Comparison of ENCODE assay signal across 1 cellular context in genomic region chr4:171891038-171891437, GRCh38.
TF ChIP-seq lines count a peak whose summit lies in the region.

No MANE protein-coding gene starts in this region.

TF ChIP-seq in GM23338, 12 proteins besides CTCF, POLR2A, EP300 and RAD21 (continued from another document):
- TF ChIP-seq ZNF462 (CRISPR knock-in tag; IDR thresholded peaks at IDR 0.05) (no peak), ZNF331 (CRISPR knock-in tag; IDR thresholded peaks at IDR 0.05; ENCODE audit: low read depth) (no peak), NANOG (IDR thresholded peaks at IDR 0.05; ENCODE audit: borderline replicate concordance) (no peak), ZNF114 (CRISPR knock-in tag; IDR thresholded peaks at IDR 0.05) (no peak), JUNB (IDR thresholded peaks at IDR 0.05; ENCODE audit: unreplicated experiment) (no peak), POLR2AphosphoS5 (IDR thresholded peaks at IDR 0.05; ENCODE audit: low read depth) (no peak), ETS1 (IDR thresholded peaks at IDR 0.05) (no peak), CREB1 (CRISPR knock-in tag; IDR thresholded peaks at IDR 0.05; ENCODE audit: low read depth) (no peak), EZH2 (IDR thresholded peaks at IDR 0.05; ENCODE audit: low read depth, unreplicated experiment) (no peak), STAT1 (IDR thresholded peaks at IDR 0.05; ENCODE audit: unreplicated experiment) (no peak), EZH2phosphoT487 (IDR thresholded peaks at IDR 0.05; ENCODE audit: unreplicated experiment) (no peak)
